6 cellular contexts compared by ENCODE assay signal in genomic region chr13:26934096-26934495, GRCh38.
"Had no signal": no experiment of that assay in that cellular context is flagged by ENCODE, and none has a peak within 500 bp of the region (broad histone marks: within the 10 kb centered on the region; RNA-seq: fewer than 3 reads in every experiment).

No MANE protein-coding gene starts in this region.

- H3K27ac Mint-ChIP-seq: IgD-negative memory B cell had no signal

- H3K4me1 Mint-ChIP-seq: IgD-negative memory B cell had no signal

- H3K4me3 ChIP-seq: K562 had no signal

- H3K27ac ChIP-seq: HL-60 had no signal

- DNase-seq: IMR-90, KBM-7 had no signal

- ATAC-seq: HepG2, K562 had no signal

- H3K4me3 Mint-ChIP-seq: IgD-negative memory B cell had no signal
